17 cellular contexts compared by ENCODE assay signal in the genomic region with DNA sequence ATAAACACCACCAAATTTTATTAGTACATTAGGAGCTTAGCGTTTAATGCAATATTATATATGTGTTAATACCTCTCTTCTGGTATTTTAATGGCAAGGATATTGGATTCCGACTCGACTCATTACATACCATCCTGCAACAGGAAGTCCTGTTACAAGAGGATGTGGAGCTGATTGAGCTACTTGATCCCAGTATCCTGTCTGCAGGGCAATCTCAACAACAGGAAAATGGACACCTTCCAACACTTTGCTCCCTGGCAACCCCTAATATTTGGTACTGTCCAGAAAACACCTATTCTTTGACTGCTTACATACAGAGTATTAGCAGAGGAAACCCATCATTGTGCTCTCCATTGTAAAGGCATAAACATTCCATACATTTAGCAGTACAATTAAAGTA. TPM values are rescaled to one million over a fixed set of nuclear protein-coding genes. Genes with fewer than 3 reads are reported as not detected.
DNase-seq lines count a peak whose midpoint lies in the region; ATAC-seq and TF ChIP-seq lines count a peak whose summit lies in the region.
"Had no signal": no experiment of that assay in that cellular context is flagged by ENCODE, and none has a peak within 500 bp of the region (broad histone marks: within the 10 kb centered on the region; RNA-seq: fewer than 3 reads in every experiment).

No MANE protein-coding gene starts in this region.

- TF ChIP-seq CTCF in LNCaP clone FGC (IDR thresholded peaks at IDR 0.05; ENCODE audit: control insufficient read depth, extremely low read depth, insufficient read depth), result no peak

- DNase-seq in EH (ENCODE audit: low read depth), result peak; percentile 41
- peak; percentile 31 for DNase-seq in LNCaP clone FGC (ENCODE audit: low read depth)
- DNase-seq in dermis microvascular lymphatic vessel endothelial cell (ENCODE audit: low read depth in 2 of 2), result peak; percentile 99
- no peak for DNase-seq in left lobe of liver (ENCODE audit: low spot score)
- DNase-seq in NOMO-1 treated with DMSO at 0.1 percent for 48 hours (lab: John Stamatoyannopoulos, UW; ENCODE audit: unreplicated experiment), result no peak
- DNase-seq in activated CD4-positive, alpha-beta T cell treated with anti-CD3 and anti-CD28 coated beads for 1 hour, result no peak
- DNase-seq in T-helper 9 cell, result no peak
- DNase-seq: activated CD4-positive, alpha-beta T cell treated with anti-CD3 and anti-CD28 coated beads for 36 hours; activated CD8-positive, alpha-beta memory T cell treated with anti-CD3 and anti-CD28 coated beads, Interleukin-2, amount 50 U/mL, for 4 hours; activated naive CD4-positive, alpha-beta T cell; COR-L47; dorsolateral prefrontal cortex; MM.1S; NCI-H187; NCI-H748 treated with DMSO at 0.1 percent for 48 hours had no signal

- no peak overlapping the region for H3K4me3 ChIP-seq in LNCaP clone FGC (ENCODE audit: low read depth, low read length)
- H3K4me3 ChIP-seq: ascending aorta, dorsolateral prefrontal cortex had no signal

- ATAC-seq in left lobe of liver (peak; percentile 36), HG03442 (IDR thresholded peaks at IDR 0.05; ENCODE audit: unreplicated experiment) (no peak)
- ATAC-seq: activated CD4-positive, alpha-beta T cell treated with anti-CD3 and anti-CD28 coated beads for 36 hours had no signal

RNA-seq across cellular contexts. Expression of gene VEZT, which starts 45.2 kb away (rescaled TPM):
- 80.2 and 83.8 TPM in 2 replicates for total RNA-seq in dermis microvascular lymphatic vessel endothelial cell
- total RNA-seq in left lobe of liver, result 20.2 TPM

RNA-seq across cellular contexts. Expression of gene FGD6, which starts 45.5 kb away (rescaled TPM):
- total RNA-seq in dermis microvascular lymphatic vessel endothelial cell (11.0 and 14.7 TPM in 2 replicates), left lobe of liver (4.7 TPM)

Comparison
In these comparisons a context has a peak if more than half of its experiments do, and no peak if none do; other contexts are left out.
1. DNase-seq: peak in EH (single experiment), LNCaP clone FGC (single experiment) and dermis microvascular lymphatic vessel endothelial cell (2 of 2); none in left lobe of liver (single experiment), NOMO-1 treated with DMSO at 0.1 percent for 48 hours (single experiment), activated CD4-positive, alpha-beta T cell treated with anti-CD3 and anti-CD28 coated beads for 1 hour (single experiment) and T-helper 9 cell (single experiment).